Comparison of ENCODE assay signal across 9 cellular contexts in the genomic region with DNA sequence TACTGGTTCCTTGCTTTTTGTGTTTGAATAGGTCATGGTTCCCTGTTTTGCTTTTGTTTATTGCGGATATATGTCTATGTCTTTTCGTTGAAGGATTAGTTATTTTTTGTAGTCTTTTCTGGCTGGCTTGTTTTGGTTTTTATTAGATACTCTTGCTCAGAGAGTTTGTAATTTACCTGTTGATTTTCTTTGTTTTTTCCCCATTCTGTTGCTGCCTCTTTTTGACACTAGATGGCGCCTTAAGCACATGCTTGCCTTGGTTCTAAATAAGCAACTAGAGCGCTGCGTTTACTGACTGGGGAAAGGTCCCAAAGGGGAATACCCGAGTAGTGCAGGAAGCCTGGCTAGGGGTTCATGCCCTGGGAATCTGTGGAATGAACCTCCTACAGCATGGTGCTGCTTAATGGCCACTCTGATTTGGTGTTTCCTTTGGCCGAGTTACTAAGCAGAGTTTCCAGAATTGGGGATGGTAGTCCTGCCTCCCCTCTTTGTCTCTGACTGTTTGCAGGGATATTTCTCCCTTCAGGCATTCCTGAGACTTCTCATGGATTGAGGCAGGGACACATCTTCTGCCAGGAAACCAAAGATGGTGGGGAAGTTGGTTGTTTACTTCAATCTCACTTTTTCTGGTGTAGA.
A peak's percentile ranks its signal among the peaks of the same experiment; 100 is the strongest.
DNase-seq lines count a peak whose midpoint lies in the region; ATAC-seq and TF ChIP-seq lines count a peak whose summit lies in the region.
"Had no signal": no experiment of that assay in that cellular context is flagged by ENCODE, and none has a peak within 500 bp of the region (broad histone marks: within the 10 kb centered on the region; RNA-seq: fewer than 3 reads in every experiment).

No MANE protein-coding gene starts in this region.

- no peak overlapping the region for H3K27ac Mint-ChIP-seq in endothelial cell (ENCODE audit: unreplicated experiment)
- H3K27ac Mint-ChIP-seq in activated T-helper 2 cell treated with anti-CD3 and anti-CD28 coated beads, Interferon-gamma antibody, Interleukin-2, Interleukin-4, amounts not matched to agents 10 μg/mL and 5 μg/mL and 100 μg/mL, durations not matched to agents 14 hours and 24 hours and 36 hours, result no peak overlapping the region
- H3K27ac Mint-ChIP-seq in effector memory CD8-positive, alpha-beta T cell, result no peak overlapping the region
- H3K27ac Mint-ChIP-seq: stimulated activated naive CD8-positive, alpha-beta T cell treated with anti-CD3 and anti-CD28 coated beads, Interleukin-15, Interleukin-2, amounts not matched to agents 100 ng/mL and 50 ng/mL, for 24 hours had no signal

- H3K27me3 ChIP-seq in heart right ventricle, result peaks cover 0 to 46% (median 37%) of the 10 kb centered on the region in 7 donors
- H3K27me3 ChIP-seq in right cardiac atrium (ENCODE audit: control insufficient read depth, insufficient read depth), result no peaks in the 10 kb centered on the region

- ATAC-seq in heart right ventricle, result no peak
- ATAC-seq in right cardiac atrium, result no peak
- ATAC-seq in effector memory CD8-positive, alpha-beta T cell (replicated peaks), result no peak
- no peak for ATAC-seq in HG03135 (IDR thresholded peaks at IDR 0.05; ENCODE audit: unreplicated experiment)

- no peaks in the 10 kb centered on the region for H3K36me3 ChIP-seq in heart right ventricle

- peaks cover 5% of the 10 kb centered on the region for H3K4me1 Mint-ChIP-seq in endothelial cell (ENCODE audit: unreplicated experiment)
- no peaks in the 10 kb centered on the region for H3K4me1 Mint-ChIP-seq in activated T-helper 2 cell treated with anti-CD3 and anti-CD28 coated beads, Interferon-gamma antibody, Interleukin-2, Interleukin-4, amounts not matched to agents 10 μg/mL and 5 μg/mL and 100 μg/mL, durations not matched to agents 14 hours and 24 hours and 36 hours (ENCODE audit: low read depth)
- no peaks in the 10 kb centered on the region for H3K4me1 Mint-ChIP-seq in effector memory CD8-positive, alpha-beta T cell (ENCODE audit: low read depth in 2 of 2)

- H3K27ac ChIP-seq in heart right ventricle, result no peak overlapping the region
- no peak overlapping the region for H3K27ac ChIP-seq in right cardiac atrium (ENCODE audit: low read length)

- H3K9me3 Mint-ChIP-seq in endothelial cell (ENCODE audit: unreplicated experiment), result peaks cover 17% of the 10 kb centered on the region
- H3K9me3 Mint-ChIP-seq in activated T-helper 2 cell treated with anti-CD3 and anti-CD28 coated beads, Interferon-gamma antibody, Interleukin-2, Interleukin-4, amounts not matched to agents 10 μg/mL and 5 μg/mL and 100 μg/mL, durations not matched to agents 14 hours and 24 hours and 36 hours, result peaks cover 20% of the 10 kb centered on the region
- H3K9me3 Mint-ChIP-seq in effector memory CD8-positive, alpha-beta T cell, result peaks cover 6 to 7% of the 10 kb centered on the region in 2 donors

- no peak for DNase-seq in heart right ventricle
- DNase-seq in right cardiac atrium, result no peak
- peak; percentile 11 for DNase-seq in NCI-H2196 treated with DMSO at 0.1 percent for 48 hours (lab: John Stamatoyannopoulos, UW; ENCODE audit: unreplicated experiment)
- no peak for DNase-seq in endothelial cell (ENCODE audit: low spot score)
- DNase-seq in stromal cell of bone marrow (ENCODE audit: low read depth), result peak; percentile 13
- no peak for DNase-seq in activated T-helper 2 cell treated with anti-CD3 and anti-CD28 coated beads, Interferon-gamma antibody, Interleukin-2, Interleukin-4, amounts not matched to agents 10 μg/mL and 5 μg/mL and 100 μg/mL, durations not matched to agents 14 hours and 24 hours and 36 hours (ENCODE audit: low spot score)
- no peak for DNase-seq in effector memory CD8-positive, alpha-beta T cell

- intact Hi-C loops in heart right ventricle (cut with DNase I), result no loop called here
- intact Hi-C loops in right cardiac atrium (cut with DNase I), result no loop called here
- intact Hi-C loops in activated T-helper 2 cell treated with anti-CD3 and anti-CD28 coated beads, Interferon-gamma antibody, Interleukin-2, Interleukin-4, amounts not matched to agents 10 μg/mL and 5 μg/mL and 100 μg/mL, durations not matched to agents 14 hours and 24 hours and 36 hours (cut with micrococcal nuclease), result loop anchor here (5.0 kb wide), 1 partner anchor 1003 kb away; no protein-coding TSS in a partner anchor

- TF ChIP-seq CTCF in heart right ventricle (IDR thresholded peaks at IDR 0.05) (peak in 5 of 9 donors; percentile 12 to 41 (median 21)), endothelial cell (IDR thresholded peaks at IDR 0.05; ENCODE audit: unreplicated experiment) (peak; percentile 82)

- peaks cover 1% of the 10 kb centered on the region for H3K27me3 Mint-ChIP-seq in endothelial cell (ENCODE audit: unreplicated experiment)
- H3K27me3 Mint-ChIP-seq in activated T-helper 2 cell treated with anti-CD3 and anti-CD28 coated beads, Interferon-gamma antibody, Interleukin-2, Interleukin-4, amounts not matched to agents 10 μg/mL and 5 μg/mL and 100 μg/mL, durations not matched to agents 14 hours and 24 hours and 36 hours (ENCODE audit: low read depth), result peaks cover 15% of the 10 kb centered on the region
- peaks cover 57 to 60% of the 10 kb centered on the region in 2 donors for H3K27me3 Mint-ChIP-seq in effector memory CD8-positive, alpha-beta T cell

- no peak overlapping the region for H3K4me3 ChIP-seq in heart right ventricle
- H3K4me3 ChIP-seq in right cardiac atrium (ENCODE audit: low read length), result no peak overlapping the region

- H3K4me3 Mint-ChIP-seq in endothelial cell (ENCODE audit: unreplicated experiment), result no peak overlapping the region
- H3K4me3 Mint-ChIP-seq in activated T-helper 2 cell treated with anti-CD3 and anti-CD28 coated beads, Interferon-gamma antibody, Interleukin-2, Interleukin-4, amounts not matched to agents 10 μg/mL and 5 μg/mL and 100 μg/mL, durations not matched to agents 14 hours and 24 hours and 36 hours (ENCODE audit: low read depth), result no peak overlapping the region
- H3K4me3 Mint-ChIP-seq in effector memory CD8-positive, alpha-beta T cell, result no peak overlapping the region
- H3K4me3 Mint-ChIP-seq: stimulated activated naive CD8-positive, alpha-beta T cell treated with anti-CD3 and anti-CD28 coated beads, Interleukin-15, Interleukin-2, amounts not matched to agents 100 ng/mL and 50 ng/mL, for 24 hours had no signal

- no peaks in the 10 kb centered on the region for H3K36me3 Mint-ChIP-seq in endothelial cell (ENCODE audit: low read depth, unreplicated experiment)
- H3K36me3 Mint-ChIP-seq in activated T-helper 2 cell treated with anti-CD3 and anti-CD28 coated beads, Interferon-gamma antibody, Interleukin-2, Interleukin-4, amounts not matched to agents 10 μg/mL and 5 μg/mL and 100 μg/mL, durations not matched to agents 14 hours and 24 hours and 36 hours (ENCODE audit: low read depth), result peaks cover 3% of the 10 kb centered on the region
- H3K36me3 Mint-ChIP-seq in effector memory CD8-positive, alpha-beta T cell (ENCODE audit: insufficient read depth), result no peaks in the 10 kb centered on the region

- H3K4me1 ChIP-seq in heart right ventricle (no peaks in the 10 kb centered on the region), right cardiac atrium (ENCODE audit: control insufficient read depth, insufficient read depth, low read length) (no peaks in the 10 kb centered on the region)

- 17% methylated on average over 7 of the region's 7 CpGs for WGBS in heart right ventricle, 2 donors
- 18% methylated on average over 7 of the region's 7 CpGs for WGBS in right cardiac atrium

- peaks cover 0 to 46% (median 18%) of the 10 kb centered on the region in 11 donors for H3K9me3 ChIP-seq in heart right ventricle
- H3K9me3 ChIP-seq in right cardiac atrium (ENCODE audit: control insufficient read depth, low read length), result no peaks in the 10 kb centered on the region

Comparison
In these comparisons a context has a peak if more than half of its experiments do, and no peak if none do; other contexts are left out.
1. DNase-seq: peak in NCI-H2196 treated with DMSO at 0.1 percent for 48 hours (single experiment) and stromal cell of bone marrow (single experiment); none in heart right ventricle (0 of 2), right cardiac atrium (0 of 3), endothelial cell (single experiment), activated T-helper 2 cell treated with anti-CD3 and anti-CD28 coated beads, Interferon-gamma antibody, Interleukin-2, Interleukin-4, amounts not matched to agents 10 μg/mL and 5 μg/mL and 100 μg/mL, durations not matched to agents 14 hours and 24 hours and 36 hours (single experiment) and effector memory CD8-positive, alpha-beta T cell (0 of 3).